Comparison of ENCODE assay signal across 18 cellular contexts in genomic region chr13:46367622-46368327, GRCh38. TPM values are rescaled to one million over a fixed set of nuclear protein-coding genes. Genes with fewer than 3 reads are reported as not detected.
DNase-seq lines count a peak whose midpoint lies in the region; ATAC-seq, FAIRE-seq and TF ChIP-seq lines count a peak whose summit lies in the region.
"Had no signal": no experiment of that assay in that cellular context is flagged by ENCODE, and none has a peak within 500 bp of the region (broad histone marks: within the 10 kb centered on the region; RNA-seq: fewer than 3 reads in every experiment).

No MANE protein-coding gene starts in this region.

- no peaks in the 10 kb centered on the region for H3K36me3 ChIP-seq in astrocyte (ENCODE audit: insufficient read depth, low read length)
- H3K36me3 ChIP-seq: gastrocnemius medialis, ovary had no signal

- no peak for FAIRE-seq in astrocyte (lab: Jason Lieb, UNC)
- FAIRE-seq in GM19239 (lab: Jason Lieb, UNC): no peak

- peaks cover 3% of the 10 kb centered on the region for H3K27me3 Mint-ChIP-seq in astrocyte (ENCODE audit: low read depth, unreplicated experiment)
- H3K27me3 Mint-ChIP-seq in effector memory CD8-positive, alpha-beta T cell: peaks cover 23 to 33% of the 10 kb centered on the region in 2 donors

- H3K27ac Mint-ChIP-seq in astrocyte (ENCODE audit: unreplicated experiment): peak overlapping the region; percentile 75
- H3K27ac Mint-ChIP-seq in effector memory CD8-positive, alpha-beta T cell: no peak overlapping the region
- H3K27ac Mint-ChIP-seq: T-helper 2 cell treated with Interferon-gamma antibody and Interleukin-4, amounts not matched to agents 5 μg/mL and 100 μg/mL, for 36 hours had no signal

- H3K9me3 Mint-ChIP-seq in astrocyte (ENCODE audit: unreplicated experiment): no peaks in the 10 kb centered on the region
- H3K9me3 Mint-ChIP-seq in effector memory CD8-positive, alpha-beta T cell: no peaks in the 10 kb centered on the region
- H3K9me3 Mint-ChIP-seq: CD8-positive, alpha-beta memory T cell; T-helper 2 cell treated with Interferon-gamma antibody and Interleukin-4, amounts not matched to agents 5 μg/mL and 100 μg/mL, for 36 hours had no signal

- H3K4me3 ChIP-seq in astrocyte (ENCODE audit: insufficient read depth, low read depth, low read length): no peak overlapping the region
- H3K4me3 ChIP-seq: gastrocnemius medialis, ovary had no signal

- H3K9ac ChIP-seq in astrocyte (ENCODE audit: low read length): no peak overlapping the region
- H3K9ac ChIP-seq: KMS-11 had no signal

- H3K4me1 ChIP-seq in astrocyte (ENCODE audit: insufficient read depth, low read length): peaks cover 11% of the 10 kb centered on the region
- H3K4me1 ChIP-seq: gastrocnemius medialis had no signal

- peaks cover 42% of the 10 kb centered on the region for H3K4me1 Mint-ChIP-seq in astrocyte (ENCODE audit: low read depth, unreplicated experiment)
- H3K4me1 Mint-ChIP-seq in effector memory CD8-positive, alpha-beta T cell (ENCODE audit: low read depth in 2 of 2): no peaks in the 10 kb centered on the region
- H3K4me1 Mint-ChIP-seq: CD8-positive, alpha-beta memory T cell had no signal

- H4K20me1 ChIP-seq in astrocyte (ENCODE audit: insufficient read depth, low read length): no peaks in the 10 kb centered on the region

- DNase-seq in ACHN (peak; percentile 2), H4 (ENCODE audit: low spot score) (peak; percentile 23), astrocyte (ENCODE audit: low read depth) (peak; percentile 53), glomerular visceral epithelial cell (ENCODE audit: extremely low spot score) (peak; percentile 42), GDM1 (lab: John Stamatoyannopoulos, UW) (no peak), D341Med (ENCODE audit: low spot score) (no peak), GM19239 (ENCODE audit: insufficient read length, low spot score) (no peak)
- no peak for DNase-seq in effector memory CD8-positive, alpha-beta T cell
- DNase-seq: amniotic stem cell; CD8-positive, alpha-beta memory T cell; gastrocnemius medialis; NCI-H1105; ovary; stimulated activated CD4-positive, alpha-beta T cell treated with anti-CD3 and anti-CD28 coated beads, Interleukin-2, amount 100 ng/mL, for 24 hours had no signal

- H3K4me3 Mint-ChIP-seq in astrocyte (ENCODE audit: unreplicated experiment): no peak overlapping the region
- no peak overlapping the region for H3K4me3 Mint-ChIP-seq in effector memory CD8-positive, alpha-beta T cell
- H3K4me3 Mint-ChIP-seq: CD8-positive, alpha-beta memory T cell; T-helper 2 cell treated with Interferon-gamma antibody and Interleukin-4, amounts not matched to agents 5 μg/mL and 100 μg/mL, for 36 hours had no signal

- TF ChIP-seq CTCF in astrocyte (IDR thresholded peaks at IDR 0.05; ENCODE audit: insufficient read depth, low read depth, low read length): no peak

- ATAC-seq in effector memory CD8-positive, alpha-beta T cell (replicated peaks): no peak
- ATAC-seq: activated CD4-positive, CD25-positive, alpha-beta regulatory T cell treated with anti-CD3 and anti-CD28 coated beads, Interleukin-2, amount 50 U/mL, for 24 hours; gastrocnemius medialis; sciatic nerve had no signal

- in situ Hi-C loops in ACHN (cut with HindIII; ENCODE audit: low pct_ligation_motif_present, low pct_unique_long_range_greater_than_20kb, low sequenced_read_pairs): no loop called here

- H3K27ac ChIP-seq in astrocyte (ENCODE audit: low read depth, low read length): no peak overlapping the region
- H3K27ac ChIP-seq: gastrocnemius medialis, KMS-11, ovary had no signal

- H3K79me2 ChIP-seq in astrocyte (ENCODE audit: insufficient read depth, low read length): no peaks in the 10 kb centered on the region

- H3K36me3 Mint-ChIP-seq in astrocyte (ENCODE audit: low read depth, unreplicated experiment): peaks cover 2% of the 10 kb centered on the region
- H3K36me3 Mint-ChIP-seq in effector memory CD8-positive, alpha-beta T cell (ENCODE audit: insufficient read depth): peaks cover 10% of the 10 kb centered on the region
- H3K36me3 Mint-ChIP-seq: CD8-positive, alpha-beta memory T cell had no signal

- no peaks in the 10 kb centered on the region for H3K27me3 ChIP-seq in astrocyte (ENCODE audit: insufficient read depth, low read length)
- H3K27me3 ChIP-seq: gastrocnemius medialis, ovary had no signal

- no peak overlapping the region for H2AFZ ChIP-seq in astrocyte (ENCODE audit: low read depth, low read length)

- no peaks in the 10 kb centered on the region for H3K9me3 ChIP-seq in astrocyte (ENCODE audit: insufficient read depth, low read depth, low read length)
- H3K9me3 ChIP-seq: gastrocnemius medialis, ovary had no signal

- H3K4me2 ChIP-seq in astrocyte (ENCODE audit: low read length): no peak overlapping the region

RNA-seq across cellular contexts. Expression of gene RUBCNL, which starts 19.3 kb away (rescaled TPM):
- 0.21 TPM in 1 of 2 replicates, not detected in the other for total RNA-seq in H4 (2014; rRNA removed; shearing (Covaris generic))
- 1.3 and 1.5 TPM in 2 replicates for total RNA-seq in astrocyte
- total RNA-seq: CD8-positive, alpha-beta memory T cell had no signal

Comparison
In these comparisons a context has a peak if more than half of its experiments do, and no peak if none do; other contexts are left out.
1. DNase-seq: peak in ACHN (single experiment), H4 (single experiment), astrocyte (single experiment) and glomerular visceral epithelial cell (single experiment); none in GDM1 (single experiment), D341Med (single experiment), effector memory CD8-positive, alpha-beta T cell (0 of 3) and GM19239 (single experiment).